ENCODE assay signal across 21 cellular contexts in genomic region chr7:120926943-120927346, GRCh38. TPM values are rescaled to one million over a fixed set of nuclear protein-coding genes. Genes with fewer than 3 reads are reported as not detected.
DNase-seq lines count a peak whose midpoint lies in the region; ATAC-seq and TF ChIP-seq lines count a peak whose summit lies in the region.
"Had no signal": no experiment of that assay in that cellular context is flagged by ENCODE, and none has a peak within 500 bp of the region (broad histone marks: within the 10 kb centered on the region; RNA-seq: fewer than 3 reads in every experiment).

No MANE protein-coding gene starts in this region.

- no peaks in the 10 kb centered on the region for H3K27me3 ChIP-seq in endocrine pancreas (ENCODE audit: control insufficient read depth, insufficient read depth, low read length)
- no peaks in the 10 kb centered on the region for H3K27me3 ChIP-seq in upper lobe of left lung
- H3K27me3 ChIP-seq in smooth muscle cell (ENCODE audit: low read depth), result no peaks in the 10 kb centered on the region
- H3K27me3 ChIP-seq: BLaER1, right lobe of liver, uterus had no signal

- no peak overlapping the region for H2AFZ ChIP-seq in smooth muscle cell (ENCODE audit: low read depth)

- ATAC-seq in GM21528 (IDR thresholded peaks at IDR 0.05; ENCODE audit: low FRiP score, unreplicated experiment), result peak; percentile 5
- no peak for ATAC-seq in HG02981 (IDR thresholded peaks at IDR 0.05; ENCODE audit: unreplicated experiment)
- ATAC-seq in upper lobe of left lung (ENCODE audit: low FRiP score in 2 of 2), result no peak
- ATAC-seq: activated CD4-positive, alpha-beta T cell treated with anti-CD3 and anti-CD28 coated beads for 36 hours; right lobe of liver had no signal

- TF ChIP-seq POLR2A in upper lobe of left lung (IDR thresholded peaks at IDR 0.05), result no peak

- TF ChIP-seq CTCF in upper lobe of left lung (IDR thresholded peaks at IDR 0.05) (no peak), smooth muscle cell (IDR thresholded peaks at IDR 0.05; ENCODE audit: borderline replicate concordance, insufficient read depth, poor library complexity, severe bottlenecking) (no peak)

- H4K20me1 ChIP-seq in smooth muscle cell (ENCODE audit: low read depth), result no peaks in the 10 kb centered on the region
- H4K20me1 ChIP-seq: BLaER1 had no signal

- H3K27ac ChIP-seq in upper lobe of left lung, result no peak overlapping the region
- H3K27ac ChIP-seq in smooth muscle cell (ENCODE audit: low read depth), result no peak overlapping the region
- H3K27ac ChIP-seq: BLaER1, left ventricle myocardium inferior, right lobe of liver, uterus had no signal

- no peaks in the 10 kb centered on the region for H3K4me1 ChIP-seq in endocrine pancreas (ENCODE audit: control insufficient read depth, insufficient read depth, low read length)
- no peaks in the 10 kb centered on the region for H3K4me1 ChIP-seq in upper lobe of left lung
- no peaks in the 10 kb centered on the region for H3K4me1 ChIP-seq in smooth muscle cell (ENCODE audit: low read depth)
- H3K4me1 ChIP-seq: BLaER1, left ventricle myocardium inferior, right lobe of liver, uterus had no signal

- no peak overlapping the region for H3K4me2 ChIP-seq in smooth muscle cell
- H3K4me2 ChIP-seq: BLaER1, SK-N-SH had no signal

- no peaks in the 10 kb centered on the region for H3K79me2 ChIP-seq in smooth muscle cell (ENCODE audit: low read depth)

- 48 to 53% methylated on average over 2 of the region's 2 CpGs for WGBS in upper lobe of left lung, 2 donors
- 37% methylated on average over 2 of the region's 2 CpGs for WGBS in smooth muscle cell (ENCODE audit: low lambda C conversion rate)

- H3K36me3 ChIP-seq in endocrine pancreas (ENCODE audit: control insufficient read depth, insufficient read depth, low read length), result no peaks in the 10 kb centered on the region
- no peaks in the 10 kb centered on the region for H3K36me3 ChIP-seq in upper lobe of left lung
- no peaks in the 10 kb centered on the region for H3K36me3 ChIP-seq in smooth muscle cell (ENCODE audit: low read depth)
- H3K36me3 ChIP-seq: BLaER1, left ventricle myocardium inferior, right lobe of liver, uterus had no signal

- H3K9me3 ChIP-seq in endocrine pancreas (ENCODE audit: control insufficient read depth, low read length), result no peaks in the 10 kb centered on the region
- H3K9me3 ChIP-seq in upper lobe of left lung, result no peaks in the 10 kb centered on the region
- H3K9me3 ChIP-seq in smooth muscle cell (replicated peaks; ENCODE audit: low read depth), result no peaks in the 10 kb centered on the region
- H3K9me3 ChIP-seq: BLaER1, left ventricle myocardium inferior, right lobe of liver, SK-N-SH, uterus had no signal

- TF ChIP-seq EP300 in upper lobe of left lung (IDR thresholded peaks at IDR 0.05), result no peak

- H3K9ac ChIP-seq in endocrine pancreas (ENCODE audit: control insufficient read depth, insufficient read depth, low read length) (no peak overlapping the region), smooth muscle cell (ENCODE audit: low read depth) (no peak overlapping the region)
- H3K9ac ChIP-seq: BLaER1, SK-N-SH had no signal

- H3K4me3 ChIP-seq in endocrine pancreas (ENCODE audit: control insufficient read depth, insufficient read depth, low read length), result peak overlapping the region; percentile 22
- no peak overlapping the region for H3K4me3 ChIP-seq in upper lobe of left lung
- no peak overlapping the region for H3K4me3 ChIP-seq in smooth muscle cell
- H3K4me3 ChIP-seq: BLaER1, left ventricle myocardium inferior, right lobe of liver, uterus had no signal

- no peaks in the 10 kb centered on the region for H3F3A ChIP-seq in smooth muscle cell (ENCODE audit: low read depth)

- peak; percentile 2 for DNase-seq in ELF-1 (ENCODE audit: low read depth, low spot score)
- peak; percentile 56 for DNase-seq in HT-29 (ENCODE audit: low spot score)
- no peak for DNase-seq in upper lobe of left lung
- no peak for DNase-seq in smooth muscle cell (lab: John Stamatoyannopoulos, UW; ENCODE audit: unreplicated experiment)
- no peak for DNase-seq in putamen (ENCODE audit: low spot score)
- DNase-seq: activated CD4-positive, alpha-beta T cell treated with anti-CD3 and anti-CD28 coated beads for 36 hours; activated CD8-positive, alpha-beta memory T cell treated with anti-CD3 and anti-CD28 coated beads, Interleukin-2, amount 50 U/mL, for 48 hours; activated naive CD4-positive, alpha-beta T cell; foreskin melanocyte; GOT3; left ventricle myocardium inferior; NCI-H2081; NCI-H526 treated with DMSO at 0.1 percent for 48 hours; right lobe of liver; SK-N-SH; T1000; uterus had no signal

RNA-seq across cellular contexts. Expression of gene ING3, which starts 23.6 kb away (rescaled TPM):
- 6.7 and 8.3 TPM in 2 replicates for total RNA-seq in HT-29 (2014; rRNA removed; shearing (Covaris generic))
- total RNA-seq in upper lobe of left lung (10 to 100 TPM in 4 of 6 donors, 1 to 10 TPM in 2; 6.3 to 28.8 (median 15.3) TPM), smooth muscle cell (11.8 and 23.1 TPM in 2 replicates)
- polyA plus RNA-seq in smooth muscle cell, result 8.4 and 12.4 TPM in 2 replicates

Comparison
In these comparisons a context has a peak if more than half of its experiments do, and no peak if none do; other contexts are left out.
1. DNase-seq: peak in ELF-1 (single experiment) and HT-29 (single experiment); none in upper lobe of left lung (0 of 2), smooth muscle cell (single experiment) and putamen (single experiment).